In genomic region chr22:46537946-46538815, GRCh38 we compare ENCODE assay signal across 8 cellular contexts. TPM values are rescaled to one million over a fixed set of nuclear protein-coding genes. Genes with fewer than 3 reads are reported as not detected.
A peak's percentile ranks its signal among the peaks of the same experiment; 100 is the strongest.
DNase-seq lines count a peak whose midpoint lies in the region; ATAC-seq and TF ChIP-seq lines count a peak whose summit lies in the region.

No MANE protein-coding gene starts in this region.

- H3K27ac ChIP-seq in coronary artery (no peak overlapping the region), mesendoderm (ENCODE audit: low read depth, low read length) (no peak overlapping the region)

- TF ChIP-seq CTCF in AG10803 (conservative IDR thresholded peaks at IDR 0.05; ENCODE audit: low read length) (no peak; the same call in 1 of the 2 replicates), coronary artery (IDR thresholded peaks at IDR 0.05) (no peak)

- no peak overlapping the region for H4K8ac ChIP-seq in mesendoderm (ENCODE audit: low read depth, low read length)

- H3K4me1 ChIP-seq in mesendoderm (ENCODE audit: control insufficient read depth, low read depth, low read length) = no peaks in the 10 kb centered on the region

- H3K56ac ChIP-seq in mesendoderm (ENCODE audit: low read length) = peak overlapping the region; percentile 88

- peaks cover 16% of the 10 kb centered on the region for H3K27me3 ChIP-seq in mesendoderm (ENCODE audit: insufficient read depth, low read length, poor library complexity)

- WGBS in mesendoderm (ENCODE audit: extremely low coverage, insufficient coverage, low lambda C conversion rate) = no CpG with 5 or more reads among the region's 70 CpGs

- H4K5ac ChIP-seq in mesendoderm (ENCODE audit: low read length) = no peak overlapping the region

- no peak for ATAC-seq in GM18868 (IDR thresholded peaks at IDR 0.05; ENCODE audit: unreplicated experiment)
- no peak for ATAC-seq in GM18519 (IDR thresholded peaks at IDR 0.05; ENCODE audit: low FRiP score, unreplicated experiment)
- no peak for ATAC-seq in GM19395 (IDR thresholded peaks at IDR 0.05; ENCODE audit: unreplicated experiment)

- peak; percentile 17 for DNase-seq in AG10803 (ENCODE audit: low read depth)
- peak; percentile 79 for DNase-seq in HuH-7 (ENCODE audit: low spot score)
- DNase-seq in coronary artery (ENCODE audit: low spot score) = no peak
- DNase-seq in mesendoderm = peak; percentile 48
- no peak for DNase-seq in activated CD8-positive, alpha-beta memory T cell treated with anti-CD3 and anti-CD28 coated beads, Interleukin-2, amount 50 U/mL, for 48 hours

- no peaks in the 10 kb centered on the region for H3K79me1 ChIP-seq in mesendoderm (ENCODE audit: low read length)

- H3K4me3 ChIP-seq in AG10803 (ENCODE audit: low read length) (peak overlapping the region; percentile 33), coronary artery (peak overlapping the region; percentile 69), mesendoderm (ENCODE audit: low read length) (peak overlapping the region; percentile 16)

- H3K9ac ChIP-seq in mesendoderm (ENCODE audit: low read length) = peak overlapping the region; percentile 48

- H3K4me2 ChIP-seq in mesendoderm (ENCODE audit: low read length) = peak overlapping the region; percentile 68

- H2BK120ac ChIP-seq in mesendoderm (ENCODE audit: low read depth, low read length) = no peak overlapping the region

- no peaks in the 10 kb centered on the region for H3K36me3 ChIP-seq in mesendoderm (ENCODE audit: control insufficient read depth, insufficient read depth, low read length)

- H3K18ac ChIP-seq in mesendoderm (ENCODE audit: low read length) = no peak overlapping the region

- H2AK5ac ChIP-seq in mesendoderm (ENCODE audit: low read length) = no peak overlapping the region

- no peak overlapping the region for H2BK15ac ChIP-seq in mesendoderm (replicated peaks; ENCODE audit: low read depth)

- H3K79me2 ChIP-seq in mesendoderm (ENCODE audit: control insufficient read depth, insufficient read depth, low read length) = no peaks in the 10 kb centered on the region

- no peak overlapping the region for H2BK5ac ChIP-seq in mesendoderm (ENCODE audit: low read length)

- no peak overlapping the region for H3K23ac ChIP-seq in mesendoderm (ENCODE audit: low read length)

- H3K4ac ChIP-seq in mesendoderm (ENCODE audit: low read depth, low read length) = no peak overlapping the region

RNA-seq across cellular contexts. Expression of gene CELSR1, which starts 0.8 kb away (rescaled TPM):
- polyA plus RNA-seq in mesendoderm (2013, experiment 1 of 2) = 4.0 TPM
- 4.0 TPM for polyA plus RNA-seq in mesendoderm (2013, experiment 2 of 2)

Comparison
In these comparisons a context has a peak if more than half of its experiments do, and no peak if none do; other contexts are left out.
1. DNase-seq: peak in AG10803 (single experiment), HuH-7 (single experiment) and mesendoderm (single experiment); none in coronary artery (single experiment) and activated CD8-positive, alpha-beta memory T cell treated with anti-CD3 and anti-CD28 coated beads, Interleukin-2, amount 50 U/mL, for 48 hours (single experiment).
2. H3K4me3 ChIP-seq: peak in every context shown above with its lines; median percentile 69 in coronary artery; 33 in AG10803; 16 in mesendoderm.